In genomic region chr2:68453761-68454360, GRCh38 we compare ENCODE assay signal across 29 cellular contexts. TPM values are rescaled to one million over a fixed set of nuclear protein-coding genes. Genes with fewer than 3 reads are reported as not detected.
DNase-seq lines count a peak whose midpoint lies in the region; ATAC-seq and TF ChIP-seq lines count a peak whose summit lies in the region.
"Had no signal": no experiment of that assay in that cellular context is flagged by ENCODE, and none has a peak within 500 bp of the region (broad histone marks: within the 10 kb centered on the region; RNA-seq: fewer than 3 reads in every experiment).

No MANE protein-coding gene starts in this region.

- no peak overlapping the region for H3K9ac ChIP-seq in OCI-LY3 (ENCODE audit: low read length)

- ATAC-seq in activated T-cell treated with anti-CD3 and anti-CD28 coated beads, Interleukin-2, amount 50 U/mL, for 72 hours (replicated peaks in 1 of 2), result no peak
- peak; percentile 24 for ATAC-seq in stimulated activated effector memory CD8-positive, alpha-beta T cell treated with anti-CD3 and anti-CD28 coated beads, Interleukin-12 subunit alpha, Interleukin-12 subunit beta, amount 100 ng/mL, for 72 hours
- ATAC-seq: activated naive CD4-positive, alpha-beta T cell treated with anti-CD3 and anti-CD28 coated beads, Interleukin-2, amount 50 U/mL, for 72 hours; effector memory CD8-positive, alpha-beta T cell; mucosa of descending colon had no signal

- H2AFZ ChIP-seq in OCI-LY3 (ENCODE audit: low read depth, low read length), result peak overlapping the region; percentile 59

- intact Hi-C loops in dendritic cell treated with granulocyte-macrophage colony-stimulating factor and Interleukin-4, amounts not matched to agents 40 ng/mL and 50 ng/mL, for 4 days (cut with micrococcal nuclease), result no loop called here
- intact Hi-C loops in A673 (cut with micrococcal nuclease; ENCODE audit: unreplicated experiment), result no loop called here

- H3K4me2 ChIP-seq in OCI-LY3 (ENCODE audit: low read length), result no peak overlapping the region

- H3K27ac Mint-ChIP-seq in activated T-cell treated with anti-CD3 and anti-CD28 coated beads, Interleukin-2, amount 50 U/mL, for 72 hours, result peak overlapping the region; percentile 22
- peak overlapping the region; percentile 51 for H3K27ac Mint-ChIP-seq in dendritic cell treated with granulocyte-macrophage colony-stimulating factor and Interleukin-4, amounts not matched to agents 40 ng/mL and 50 ng/mL, for 4 days
- H3K27ac Mint-ChIP-seq in stimulated activated effector memory CD8-positive, alpha-beta T cell treated with anti-CD3 and anti-CD28 coated beads, Interleukin-12 subunit alpha, Interleukin-12 subunit beta, amount 100 ng/mL, for 72 hours, result peak overlapping the region; percentile 60
- H3K27ac Mint-ChIP-seq: activated naive CD4-positive, alpha-beta T cell treated with anti-CD3 and anti-CD28 coated beads, Interleukin-2, amount 50 U/mL, for 72 hours; effector memory CD8-positive, alpha-beta T cell; stimulated activated naive CD8-positive, alpha-beta T cell treated with anti-CD3 and anti-CD28 coated beads, Interleukin-15, Interleukin-2, amounts not matched to agents 100 ng/mL and 50 ng/mL, for 24 hours; T-helper 1 cell treated with Interleukin-12 subunit alpha and Interleukin-12 subunit beta and Interleukin-4 antibody, amounts not matched to agents 30 μg/mL and 1 μg/mL, for 36 hours had no signal

- H4K20me1 ChIP-seq in OCI-LY3 (ENCODE audit: insufficient read depth, low read length), result no peaks in the 10 kb centered on the region

- H3K36me3 Mint-ChIP-seq in activated T-cell treated with anti-CD3 and anti-CD28 coated beads, Interleukin-2, amount 50 U/mL, for 72 hours (ENCODE audit: insufficient read depth in 2 of 2), result no peaks in the 10 kb centered on the region
- H3K36me3 Mint-ChIP-seq in dendritic cell treated with granulocyte-macrophage colony-stimulating factor and Interleukin-4, amounts not matched to agents 40 ng/mL and 50 ng/mL, for 4 days (ENCODE audit: low read depth), result no peaks in the 10 kb centered on the region
- H3K36me3 Mint-ChIP-seq in stimulated activated effector memory CD8-positive, alpha-beta T cell treated with anti-CD3 and anti-CD28 coated beads, Interleukin-12 subunit alpha, Interleukin-12 subunit beta, amount 100 ng/mL, for 72 hours, result no peaks in the 10 kb centered on the region
- H3K36me3 Mint-ChIP-seq: activated naive CD4-positive, alpha-beta T cell treated with anti-CD3 and anti-CD28 coated beads, Interleukin-2, amount 50 U/mL, for 72 hours; IgD-negative memory B cell had no signal

- H3K27me3 ChIP-seq in OCI-LY3 (ENCODE audit: low read depth, low read length) (no peaks in the 10 kb centered on the region), A673 (replicated peaks; ENCODE audit: insufficient read depth, low read depth, low read length, poor library complexity) (no peaks in the 10 kb centered on the region)
- H3K27me3 ChIP-seq: vagina had no signal

- H3K36me3 ChIP-seq in OCI-LY3 (replicated peaks; ENCODE audit: low read depth, low read length) (no peaks in the 10 kb centered on the region), A673 (ENCODE audit: insufficient read depth, low read length, poor library complexity, severe bottlenecking) (no peaks in the 10 kb centered on the region)
- H3K36me3 ChIP-seq: HAP-1, prostate gland, vagina had no signal

- DNase-seq in activated T-cell treated with anti-CD3 and anti-CD28 coated beads, Interleukin-2, amount 50 U/mL, for 72 hours, result no peak
- DNase-seq in activated T-cell treated with anti-CD3 and anti-CD28 coated beads, Interleukin-2, amount 50 U/mL, for 1 hour, result no peak
- DNase-seq in stimulated activated effector memory CD8-positive, alpha-beta T cell treated with anti-CD3 and anti-CD28 coated beads, Interleukin-12 subunit alpha, Interleukin-12 subunit beta, amount 100 ng/mL, for 72 hours (ENCODE audit: low spot score in 2 of 2), result no peak
- DNase-seq in A673 (ENCODE audit: low spot score) (no peak), DMS 273 (lab: John Stamatoyannopoulos, UW; ENCODE audit: unreplicated experiment) (no peak), iPS-NIHi7 (ENCODE audit: extremely low spot score) (no peak)
- DNase-seq: Caco-2; DMS79 treated with DMSO at 0.1 percent for 48 hours; effector memory CD8-positive, alpha-beta T cell; erythroblast; GF-D8; mucosa of descending colon; NCI-H1105; NCI-H1930; NCI-H526; stimulated activated CD4-positive, alpha-beta T cell treated with anti-CD3 and anti-CD28 coated beads, Interleukin-15, amount 100 ng/mL, for 24 hours had no signal

- H3K27ac ChIP-seq in OCI-LY3 (ENCODE audit: low read length) (no peak overlapping the region), A673 (ENCODE audit: low read depth, low read length, poor library complexity, severe bottlenecking) (no peak overlapping the region)
- H3K27ac ChIP-seq: coronary artery, prostate gland, RWPE1, vagina had no signal

- H3K4me1 ChIP-seq in OCI-LY3 (ENCODE audit: low read length), result no peaks in the 10 kb centered on the region; the same call in 1 of the 2 replicates
- H3K4me1 ChIP-seq in A673 (ENCODE audit: insufficient read depth, low read length, poor library complexity, severe bottlenecking), result no peaks in the 10 kb centered on the region
- H3K4me1 ChIP-seq: Caco-2, prostate gland, vagina had no signal

- CTCF ChIA-PET in A673 (lab: Charles Lee), result no interaction called here

- POLR2A ChIA-PET in A673 (lab: Charles Lee; ENCODE audit: low non-redundant PET), result interaction anchor here (0.7 kb wide), 1 partner anchor 202 kb away, joined by 4 read pairs; the partner anchor contains the start of gene PPP3R1

- no peaks in the 10 kb centered on the region for H3K9me3 Mint-ChIP-seq in activated T-cell treated with anti-CD3 and anti-CD28 coated beads, Interleukin-2, amount 50 U/mL, for 72 hours
- H3K9me3 Mint-ChIP-seq in dendritic cell treated with granulocyte-macrophage colony-stimulating factor and Interleukin-4, amounts not matched to agents 40 ng/mL and 50 ng/mL, for 4 days, result peaks cover 5% of the 10 kb centered on the region
- H3K9me3 Mint-ChIP-seq in stimulated activated effector memory CD8-positive, alpha-beta T cell treated with anti-CD3 and anti-CD28 coated beads, Interleukin-12 subunit alpha, Interleukin-12 subunit beta, amount 100 ng/mL, for 72 hours, result no peaks in the 10 kb centered on the region
- H3K9me3 Mint-ChIP-seq: activated naive CD4-positive, alpha-beta T cell treated with anti-CD3 and anti-CD28 coated beads, Interleukin-2, amount 50 U/mL, for 72 hours; effector memory CD8-positive, alpha-beta T cell; stimulated activated naive CD8-positive, alpha-beta T cell treated with anti-CD3 and anti-CD28 coated beads, Interleukin-15, Interleukin-2, amounts not matched to agents 100 ng/mL and 50 ng/mL, for 24 hours; T-helper 1 cell treated with Interleukin-12 subunit alpha and Interleukin-12 subunit beta and Interleukin-4 antibody, amounts not matched to agents 30 μg/mL and 1 μg/mL, for 36 hours had no signal

- TF ChIP-seq CTCF in OCI-LY3 (IDR thresholded peaks at IDR 0.05; ENCODE audit: low read depth, low read length), result no peak
- no peak for TF ChIP-seq CTCF in A673 (conservative IDR thresholded peaks at IDR 0.05; ENCODE audit: low read depth, low read length)

- no peaks in the 10 kb centered on the region for H3K79me2 ChIP-seq in OCI-LY3 (ENCODE audit: low read length)

- no peak overlapping the region for H3K4me3 ChIP-seq in OCI-LY3 (ENCODE audit: low read length)
- no peak overlapping the region for H3K4me3 ChIP-seq in A673 (ENCODE audit: low read depth, low read length, poor library complexity, severe bottlenecking)
- H3K4me3 ChIP-seq: coronary artery, HAP-1, lung, mucosa of descending colon, prostate gland, vagina had no signal

- H3K4me1 Mint-ChIP-seq in activated T-cell treated with anti-CD3 and anti-CD28 coated beads, Interleukin-2, amount 50 U/mL, for 72 hours (ENCODE audit: low read depth), result peaks cover 15% of the 10 kb centered on the region
- no peaks in the 10 kb centered on the region for H3K4me1 Mint-ChIP-seq in dendritic cell treated with granulocyte-macrophage colony-stimulating factor and Interleukin-4, amounts not matched to agents 40 ng/mL and 50 ng/mL, for 4 days (ENCODE audit: low read depth)
- peaks cover 7% of the 10 kb centered on the region for H3K4me1 Mint-ChIP-seq in stimulated activated effector memory CD8-positive, alpha-beta T cell treated with anti-CD3 and anti-CD28 coated beads, Interleukin-12 subunit alpha, Interleukin-12 subunit beta, amount 100 ng/mL, for 72 hours
- H3K4me1 Mint-ChIP-seq: neural crest cell had no signal

- H3K9me3 ChIP-seq in OCI-LY3 (ENCODE audit: insufficient read depth, low read length) (no peaks in the 10 kb centered on the region), A673 (ENCODE audit: low read depth, low read length, poor library complexity, severe bottlenecking) (no peaks in the 10 kb centered on the region)
- H3K9me3 ChIP-seq: Caco-2, HAP-1, mucosa of descending colon, prostate gland, vagina had no signal

- H3K27me3 Mint-ChIP-seq in activated T-cell treated with anti-CD3 and anti-CD28 coated beads, Interleukin-2, amount 50 U/mL, for 72 hours (ENCODE audit: low read depth), result no peaks in the 10 kb centered on the region
- H3K27me3 Mint-ChIP-seq in dendritic cell treated with granulocyte-macrophage colony-stimulating factor and Interleukin-4, amounts not matched to agents 40 ng/mL and 50 ng/mL, for 4 days, result no peaks in the 10 kb centered on the region
- H3K27me3 Mint-ChIP-seq: effector memory CD8-positive, alpha-beta T cell; IgD-negative memory B cell; stimulated activated naive CD8-positive, alpha-beta T cell treated with anti-CD3 and anti-CD28 coated beads, Interleukin-15, Interleukin-2, amounts not matched to agents 100 ng/mL and 50 ng/mL, for 24 hours had no signal

- no TSS peak for BruUV-seq in A673 (replicated peaks; lab: Mats Ljungman, UMichigan)

- H3K4me3 Mint-ChIP-seq in activated T-cell treated with anti-CD3 and anti-CD28 coated beads, Interleukin-2, amount 50 U/mL, for 72 hours, result no peak overlapping the region
- no peak overlapping the region for H3K4me3 Mint-ChIP-seq in dendritic cell treated with granulocyte-macrophage colony-stimulating factor and Interleukin-4, amounts not matched to agents 40 ng/mL and 50 ng/mL, for 4 days
- H3K4me3 Mint-ChIP-seq in stimulated activated effector memory CD8-positive, alpha-beta T cell treated with anti-CD3 and anti-CD28 coated beads, Interleukin-12 subunit alpha, Interleukin-12 subunit beta, amount 100 ng/mL, for 72 hours, result no peak overlapping the region
- H3K4me3 Mint-ChIP-seq: effector memory CD8-positive, alpha-beta T cell; neural crest cell; stimulated activated naive CD8-positive, alpha-beta T cell treated with anti-CD3 and anti-CD28 coated beads, Interleukin-15, Interleukin-2, amounts not matched to agents 100 ng/mL and 50 ng/mL, for 24 hours; T-helper 1 cell treated with Interleukin-12 subunit alpha and Interleukin-12 subunit beta and Interleukin-4 antibody, amounts not matched to agents 30 μg/mL and 1 μg/mL, for 36 hours had no signal

RNA-seq across cellular contexts. Expression of gene FBXO48, which starts 13.2 kb away (rescaled TPM):
- total RNA-seq in activated T-cell treated with anti-CD3 and anti-CD28 coated beads, Interleukin-2, amount 50 U/mL, for 72 hours, result 1 to 10 TPM; 3.2 to 3.7 TPM
- 2.0 and 2.6 TPM in 2 replicates for total RNA-seq in A673 (2021)

RNA-seq across cellular contexts. Expression of gene APLF, which starts 13.5 kb away (rescaled TPM):
- 1 to 10 TPM; 5.5 to 5.7 TPM for total RNA-seq in activated T-cell treated with anti-CD3 and anti-CD28 coated beads, Interleukin-2, amount 50 U/mL, for 72 hours
- total RNA-seq in A673 (2021), result 5.5 and 6.4 TPM in 2 replicates
